In the genomic region with DNA sequence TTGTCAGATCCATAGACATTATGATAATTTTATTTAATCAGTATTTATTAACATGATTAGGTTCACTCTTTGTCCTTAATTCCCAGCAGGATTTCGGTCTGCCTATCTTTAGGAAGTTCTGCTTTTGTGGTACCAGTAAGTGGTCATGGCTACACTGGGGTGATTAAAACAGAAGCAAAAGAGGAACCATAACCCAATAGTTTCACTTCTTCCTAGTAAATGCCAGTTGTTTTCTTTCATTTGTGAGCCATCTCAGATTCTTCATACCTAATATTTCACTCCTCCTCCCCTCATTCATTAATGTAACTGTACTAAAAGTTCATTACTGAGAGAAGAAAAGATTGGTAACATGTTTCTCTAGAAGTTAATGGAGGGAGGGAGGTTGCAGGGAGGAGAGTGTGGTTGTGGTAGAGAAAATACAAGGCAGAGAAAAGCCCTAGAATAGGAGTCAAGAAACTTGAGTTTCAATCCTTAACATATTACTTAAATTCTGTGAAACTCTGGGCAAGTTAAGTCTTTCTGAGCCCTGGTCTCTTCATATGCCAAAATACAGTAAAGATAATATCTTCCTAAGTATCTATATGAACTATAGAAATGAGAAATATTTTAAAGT, we compare ENCODE assay signal across 8 cellular contexts.
DNase-seq lines count a peak whose midpoint lies in the region; ATAC-seq and TF ChIP-seq lines count a peak whose summit lies in the region.

No MANE protein-coding gene starts in this region.

- H3K79me2 ChIP-seq in OCI-LY1 (ENCODE audit: insufficient read depth, low read length), result no peaks in the 10 kb centered on the region

- H3K36me3 ChIP-seq in OCI-LY1 (ENCODE audit: insufficient read depth, low read length), result peaks cover 33% of the 10 kb centered on the region
- H3K36me3 ChIP-seq in heart left ventricle, result peaks cover 0 to 64% (median 50%) of the 10 kb centered on the region in 9 donors

- peaks cover 34% of the 10 kb centered on the region for H3K4me1 ChIP-seq in OCI-LY1 (ENCODE audit: insufficient read depth, low read length, severe bottlenecking)
- H3K4me1 ChIP-seq in heart left ventricle, result peaks cover 0 to 26% (median 0%) of the 10 kb centered on the region in 12 donors

- H3F3A ChIP-seq in OCI-LY1 (ENCODE audit: insufficient read depth, low read length), result peaks cover 8% of the 10 kb centered on the region; the same call in 1 of the 2 replicates

- H3K27me3 ChIP-seq in OCI-LY1 (ENCODE audit: insufficient read depth, low read length), result no peaks in the 10 kb centered on the region
- no peaks in the 10 kb centered on the region for H3K27me3 ChIP-seq in heart left ventricle

- TF ChIP-seq POLR2A in heart left ventricle (IDR thresholded peaks at IDR 0.05), result no peak

- H3K4me3 Mint-ChIP-seq in activated naive CD4-positive, alpha-beta T cell treated with anti-CD3 and anti-CD28 coated beads, Interleukin-2, amount 50 U/mL, for 24 hours, result no peak overlapping the region
- H3K4me3 Mint-ChIP-seq in stimulated activated memory B cell treated with anti-CD40 and anti-IgM and Interleukin-4, amounts not matched to agents 10 μg/mL and 1 μg/mL and 100 μg/mL, for 72 hours, result peak overlapping the region; percentile 40

- H3K27me3 Mint-ChIP-seq in activated naive CD4-positive, alpha-beta T cell treated with anti-CD3 and anti-CD28 coated beads, Interleukin-2, amount 50 U/mL, for 24 hours, result no peaks in the 10 kb centered on the region
- H3K27me3 Mint-ChIP-seq in stimulated activated memory B cell treated with anti-CD40 and anti-IgM and Interleukin-4, amounts not matched to agents 10 μg/mL and 1 μg/mL and 100 μg/mL, for 72 hours, result no peaks in the 10 kb centered on the region

- H3K9me2 ChIP-seq in OCI-LY1 (ENCODE audit: low read depth, low read length), result no peaks in the 10 kb centered on the region

- intact Hi-C loops in heart left ventricle (cut with DNase I), result no loop called here

- no peak overlapping the region for H3K9ac ChIP-seq in OCI-LY1 (ENCODE audit: low read length)

- TF ChIP-seq CTCF in OCI-LY1 (IDR thresholded peaks at IDR 0.05; ENCODE audit: low read length) (no peak), heart left ventricle (IDR thresholded peaks at IDR 0.05) (no peak)

- peaks cover 3% of the 10 kb centered on the region for H3K4me1 Mint-ChIP-seq in activated naive CD4-positive, alpha-beta T cell treated with anti-CD3 and anti-CD28 coated beads, Interleukin-2, amount 50 U/mL, for 24 hours
- H3K4me1 Mint-ChIP-seq in stimulated activated memory B cell treated with anti-CD40 and anti-IgM and Interleukin-4, amounts not matched to agents 10 μg/mL and 1 μg/mL and 100 μg/mL, for 72 hours, result peaks cover 24% of the 10 kb centered on the region

- H3K9me3 Mint-ChIP-seq in activated naive CD4-positive, alpha-beta T cell treated with anti-CD3 and anti-CD28 coated beads, Interleukin-2, amount 50 U/mL, for 24 hours, result no peaks in the 10 kb centered on the region
- no peaks in the 10 kb centered on the region for H3K9me3 Mint-ChIP-seq in activated naive CD4-positive, alpha-beta T cell treated with anti-CD3 and anti-CD28 coated beads, Interleukin-2, amount 50 U/mL, for 72 hours
- no peaks in the 10 kb centered on the region for H3K9me3 Mint-ChIP-seq in stimulated activated memory B cell treated with anti-CD40 and anti-IgM and Interleukin-4, amounts not matched to agents 10 μg/mL and 1 μg/mL and 100 μg/mL, for 72 hours

- H3K36me3 Mint-ChIP-seq in activated naive CD4-positive, alpha-beta T cell treated with anti-CD3 and anti-CD28 coated beads, Interleukin-2, amount 50 U/mL, for 24 hours, result peaks cover 20% of the 10 kb centered on the region
- H3K36me3 Mint-ChIP-seq in activated naive CD4-positive, alpha-beta T cell treated with anti-CD3 and anti-CD28 coated beads, Interleukin-2, amount 50 U/mL, for 72 hours, result peaks cover 10 to 22% of the 10 kb centered on the region in 2 donors
- peaks cover 22% of the 10 kb centered on the region for H3K36me3 Mint-ChIP-seq in stimulated activated memory B cell treated with anti-CD40 and anti-IgM and Interleukin-4, amounts not matched to agents 10 μg/mL and 1 μg/mL and 100 μg/mL, for 72 hours

- no peaks in the 10 kb centered on the region for H4K20me1 ChIP-seq in OCI-LY1 (ENCODE audit: insufficient read depth, low read length)

- peak overlapping the region; percentile 47 for H3K27ac Mint-ChIP-seq in activated naive CD4-positive, alpha-beta T cell treated with anti-CD3 and anti-CD28 coated beads, Interleukin-2, amount 50 U/mL, for 24 hours
- H3K27ac Mint-ChIP-seq in activated naive CD4-positive, alpha-beta T cell treated with anti-CD3 and anti-CD28 coated beads, Interleukin-2, amount 50 U/mL, for 72 hours, result no peak overlapping the region
- H3K27ac Mint-ChIP-seq in stimulated activated memory B cell treated with anti-CD40 and anti-IgM and Interleukin-4, amounts not matched to agents 10 μg/mL and 1 μg/mL and 100 μg/mL, for 72 hours, result peak overlapping the region; percentile 81

- peak overlapping the region; percentile 23; the same call in 1 of the 2 replicates for H3K4me2 ChIP-seq in OCI-LY1 (ENCODE audit: low read length)

- WGBS in heart left ventricle, 4 donors, result 73 to 89% (median 80%) methylated on average over 1 of the region's 1 CpG

- H3K9me3 ChIP-seq in OCI-LY1 (ENCODE audit: low read length) (no peaks in the 10 kb centered on the region), heart left ventricle (no peaks in the 10 kb centered on the region)

- H2AFZ ChIP-seq in OCI-LY1 (ENCODE audit: low read length), result no peak overlapping the region

- H3K27ac ChIP-seq in OCI-LY1 (ENCODE audit: low read depth, low read length, poor library complexity, severe bottlenecking) (peak overlapping the region; percentile 83), heart left ventricle (peak overlapping the region in 1 of 12 donors; percentile 67)

- no peak for ATAC-seq in activated naive CD4-positive, alpha-beta T cell treated with anti-CD3 and anti-CD28 coated beads, Interleukin-2, amount 50 U/mL, for 72 hours
- ATAC-seq in HG02884 (IDR thresholded peaks at IDR 0.05; ENCODE audit: unreplicated experiment), result peak; percentile 94
- peak; percentile 90 for ATAC-seq in stimulated activated memory B cell treated with anti-CD40 and anti-IgM and Interleukin-4, amounts not matched to agents 10 μg/mL and 1 μg/mL and 100 μg/mL, for 72 hours
- ATAC-seq in heart left ventricle, result no peak

- no peak for DNase-seq in activated naive CD4-positive, alpha-beta T cell treated with anti-CD3 and anti-CD28 coated beads, Interleukin-2, amount 50 U/mL, for 72 hours (ENCODE audit: low spot score in 2 of 2)
- no peak for DNase-seq in H4 (ENCODE audit: low spot score)
- no peak for DNase-seq in islet precursor cell
- no peak for DNase-seq in heart left ventricle

- H3K4me3 ChIP-seq in OCI-LY1 (ENCODE audit: low read depth, low read length, poor library complexity, severe bottlenecking) (no peak overlapping the region), heart left ventricle (no peak overlapping the region)

Comparison
In these comparisons a context has a peak if more than half of its experiments do, and no peak if none do; other contexts are left out.
1. H3K27ac Mint-ChIP-seq: peak in activated naive CD4-positive, alpha-beta T cell treated with anti-CD3 and anti-CD28 coated beads, Interleukin-2, amount 50 U/mL, for 24 hours (single experiment) and stimulated activated memory B cell treated with anti-CD40 and anti-IgM and Interleukin-4, amounts not matched to agents 10 μg/mL and 1 μg/mL and 100 μg/mL, for 72 hours (single experiment); none in activated naive CD4-positive, alpha-beta T cell treated with anti-CD3 and anti-CD28 coated beads, Interleukin-2, amount 50 U/mL, for 72 hours (0 of 2).
2. ATAC-seq: peak in HG02884 (single experiment) and stimulated activated memory B cell treated with anti-CD40 and anti-IgM and Interleukin-4, amounts not matched to agents 10 μg/mL and 1 μg/mL and 100 μg/mL, for 72 hours (single experiment); none in activated naive CD4-positive, alpha-beta T cell treated with anti-CD3 and anti-CD28 coated beads, Interleukin-2, amount 50 U/mL, for 72 hours (0 of 2) and heart left ventricle (0 of 4).